ENCODE assay signal across 2 cellular contexts in the genomic region with DNA sequence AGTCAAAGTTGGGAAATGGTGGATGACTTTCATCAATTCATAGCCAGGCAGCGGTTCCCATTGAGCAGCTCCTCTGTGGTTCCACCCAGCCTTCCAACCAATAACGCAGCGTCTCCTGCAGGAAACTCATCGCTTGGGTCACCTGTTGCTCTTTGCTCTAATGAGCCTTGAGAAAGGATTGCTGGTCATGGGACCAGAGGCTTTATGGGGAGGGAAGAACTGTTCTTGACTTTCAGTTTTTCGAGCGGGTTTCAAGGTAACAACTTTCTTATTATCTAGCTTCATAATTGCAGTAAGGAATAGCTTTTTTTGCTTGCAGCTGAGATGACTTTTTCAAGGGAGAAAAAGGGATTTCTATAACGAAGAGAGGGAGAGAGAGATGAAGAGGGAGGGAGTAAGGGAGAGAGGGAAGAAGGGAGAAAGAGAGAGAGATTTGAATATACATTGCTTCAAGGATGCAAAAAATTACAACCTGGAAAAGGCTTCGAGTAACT.
A peak's percentile ranks its signal among the peaks of the same experiment; 100 is the strongest.
TF ChIP-seq lines count a peak whose summit lies in the region.

No MANE protein-coding gene starts in this region.

TF ChIP-seq in K562, 482 proteins besides CTCF, POLR2A, EP300 and RAD21:
- TF ChIP-seq NFYB (IDR thresholded peaks at IDR 0.05; ENCODE audit: extremely low read depth, insufficient read length): peak; percentile 8
- TF ChIP-seq, protein P1, sequence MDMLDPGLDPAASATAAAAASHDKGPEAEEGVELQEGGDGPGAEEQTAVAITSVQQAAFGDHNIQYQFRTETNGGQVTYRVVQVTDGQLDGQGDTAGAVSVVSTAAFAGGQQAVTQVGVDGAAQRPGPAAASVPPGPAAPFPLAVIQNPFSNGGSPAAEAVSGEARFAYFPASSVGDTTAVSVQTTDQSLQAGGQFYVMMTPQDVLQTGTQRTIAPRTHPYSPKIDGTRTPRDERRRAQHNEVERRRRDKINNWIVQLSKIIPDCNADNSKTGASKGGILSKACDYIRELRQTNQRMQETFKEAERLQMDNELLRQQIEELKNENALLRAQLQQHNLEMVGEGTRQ (CRISPR knock-in tag; IDR thresholded peaks at IDR 0.05): 0 out of 2 replicates have a peak, but pooled peaks have one; percentile 34
- TF ChIP-seq CREB1 (IDR thresholded peaks at IDR 0.05): no peak
- TF ChIP-seq CREB1 (CRISPR knock-in tag; IDR thresholded peaks at IDR 0.05): 0 out of 2 replicates have a peak, but pooled peaks have one; percentile 34
- no peak for TF ChIP-seq SAFB (IDR thresholded peaks at IDR 0.05; ENCODE audit: borderline replicate concordance, low read depth, low read length)
- no peak for TF ChIP-seq RFX1 (IDR thresholded peaks at IDR 0.05)
- no peak for TF ChIP-seq MED1 (CRISPR knock-in tag; IDR thresholded peaks at IDR 0.05; ENCODE audit: borderline replicate concordance)
- no peak for TF ChIP-seq ZFP30 (CRISPR knock-in tag; IDR thresholded peaks at IDR 0.05; ENCODE audit: borderline replicate concordance)
- no peak for TF ChIP-seq DNMT1 (IDR thresholded peaks at IDR 0.05)
- TF ChIP-seq MECOM (CRISPR knock-in tag; IDR thresholded peaks at IDR 0.05): no peak
- TF ChIP-seq RFX5 (IDR thresholded peaks at IDR 0.05; ENCODE audit: low read depth, low read length): peak; percentile 89
- TF ChIP-seq ZNF75A (CRISPR knock-in tag; IDR thresholded peaks at IDR 0.05): no peak
- TF ChIP-seq, protein P2, sequence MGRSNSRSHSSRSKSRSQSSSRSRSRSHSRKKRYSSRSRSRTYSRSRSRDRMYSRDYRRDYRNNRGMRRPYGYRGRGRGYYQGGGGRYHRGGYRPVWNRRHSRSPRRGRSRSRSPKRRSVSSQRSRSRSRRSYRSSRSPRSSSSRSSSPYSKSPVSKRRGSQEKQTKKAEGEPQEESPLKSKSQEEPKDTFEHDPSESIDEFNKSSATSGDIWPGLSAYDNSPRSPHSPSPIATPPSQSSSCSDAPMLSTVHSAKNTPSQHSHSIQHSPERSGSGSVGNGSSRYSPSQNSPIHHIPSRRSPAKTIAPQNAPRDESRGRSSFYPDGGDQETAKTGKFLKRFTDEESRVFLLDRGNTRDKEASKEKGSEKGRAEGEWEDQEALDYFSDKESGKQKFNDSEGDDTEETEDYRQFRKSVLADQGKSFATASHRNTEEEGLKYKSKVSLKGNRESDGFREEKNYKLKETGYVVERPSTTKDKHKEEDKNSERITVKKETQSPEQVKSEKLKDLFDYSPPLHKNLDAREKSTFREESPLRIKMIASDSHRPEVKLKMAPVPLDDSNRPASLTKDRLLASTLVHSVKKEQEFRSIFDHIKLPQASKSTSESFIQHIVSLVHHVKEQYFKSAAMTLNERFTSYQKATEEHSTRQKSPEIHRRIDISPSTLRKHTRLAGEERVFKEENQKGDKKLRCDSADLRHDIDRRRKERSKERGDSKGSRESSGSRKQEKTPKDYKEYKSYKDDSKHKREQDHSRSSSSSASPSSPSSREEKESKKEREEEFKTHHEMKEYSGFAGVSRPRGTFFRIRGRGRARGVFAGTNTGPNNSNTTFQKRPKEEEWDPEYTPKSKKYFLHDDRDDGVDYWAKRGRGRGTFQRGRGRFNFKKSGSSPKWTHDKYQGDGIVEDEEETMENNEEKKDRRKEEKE (IDR thresholded peaks at IDR 0.05; ENCODE audit: borderline replicate concordance in 1 of 2, control insufficient read depth in 1 of 2, low read depth in 2 of 2, low read length in 1 of 2): no peak
- no peak for TF ChIP-seq HCFC1 (IDR thresholded peaks at IDR 0.05; ENCODE audit: low read depth, low read length)
- no peak for TF ChIP-seq FOS (IDR thresholded peaks at IDR 0.05; ENCODE audit: extremely low read depth, insufficient read length)
- TF ChIP-seq RAD51 (IDR thresholded peaks at IDR 0.05; ENCODE audit: borderline replicate concordance, low read depth): peak; percentile 34; the same call in 1 of the 2 replicates
- TF ChIP-seq, protein P3, sequence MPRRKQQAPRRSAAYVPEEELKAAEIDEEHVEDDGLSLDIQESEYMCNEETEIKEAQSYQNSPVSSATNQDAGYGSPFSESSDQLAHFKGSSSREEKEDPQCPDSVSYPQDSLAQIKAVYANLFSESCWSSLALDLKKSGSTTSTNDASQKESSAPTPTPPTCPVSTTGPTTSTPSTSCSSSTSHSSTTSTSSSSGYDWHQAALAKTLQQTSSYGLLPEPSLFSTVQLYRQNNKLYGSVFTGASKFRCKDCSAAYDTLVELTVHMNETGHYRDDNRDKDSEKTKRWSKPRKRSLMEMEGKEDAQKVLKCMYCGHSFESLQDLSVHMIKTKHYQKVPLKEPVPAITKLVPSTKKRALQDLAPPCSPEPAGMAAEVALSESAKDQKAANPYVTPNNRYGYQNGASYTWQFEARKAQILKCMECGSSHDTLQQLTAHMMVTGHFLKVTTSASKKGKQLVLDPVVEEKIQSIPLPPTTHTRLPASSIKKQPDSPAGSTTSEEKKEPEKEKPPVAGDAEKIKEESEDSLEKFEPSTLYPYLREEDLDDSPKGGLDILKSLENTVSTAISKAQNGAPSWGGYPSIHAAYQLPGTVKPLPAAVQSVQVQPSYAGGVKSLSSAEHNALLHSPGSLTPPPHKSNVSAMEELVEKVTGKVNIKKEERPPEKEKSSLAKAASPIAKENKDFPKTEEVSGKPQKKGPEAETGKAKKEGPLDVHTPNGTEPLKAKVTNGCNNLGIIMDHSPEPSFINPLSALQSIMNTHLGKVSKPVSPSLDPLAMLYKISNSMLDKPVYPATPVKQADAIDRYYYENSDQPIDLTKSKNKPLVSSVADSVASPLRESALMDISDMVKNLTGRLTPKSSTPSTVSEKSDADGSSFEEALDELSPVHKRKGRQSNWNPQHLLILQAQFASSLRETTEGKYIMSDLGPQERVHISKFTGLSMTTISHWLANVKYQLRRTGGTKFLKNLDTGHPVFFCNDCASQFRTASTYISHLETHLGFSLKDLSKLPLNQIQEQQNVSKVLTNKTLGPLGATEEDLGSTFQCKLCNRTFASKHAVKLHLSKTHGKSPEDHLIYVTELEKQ (CRISPR knock-in tag; IDR thresholded peaks at IDR 0.05): no peak
TF ChIP-seq in K562: peak in this region for 5.

TF ChIP-seq in HepG2, 621 proteins besides CTCF, POLR2A, EP300 and RAD21:
- TF ChIP-seq RFX5 (IDR thresholded peaks at IDR 0.05; ENCODE audit: low read depth, low read length): peak; percentile 94
- no peak for TF ChIP-seq ARNT2 (CRISPR knock-in tag; IDR thresholded peaks at IDR 0.05; ENCODE audit: low read depth)
TF ChIP-seq in HepG2: peak in this region for 1.
